In genomic region chr18:7000484-7001096, GRCh38 we compare ENCODE assay signal across 10 cellular contexts.
A peak's percentile ranks its signal among the peaks of the same experiment; 100 is the strongest.
DNase-seq lines count a peak whose midpoint lies in the region; ATAC-seq and TF ChIP-seq lines count a peak whose summit lies in the region.
"Had no signal": no experiment of that assay in that cellular context is flagged by ENCODE, and none has a peak within 500 bp of the region (broad histone marks: within the 10 kb centered on the region; RNA-seq: fewer than 3 reads in every experiment).

No MANE protein-coding gene starts in this region.

- no peak for ATAC-seq in GM21447 (IDR thresholded peaks at IDR 0.05; ENCODE audit: unreplicated experiment)

- H3K4me1 ChIP-seq in tibial nerve: peaks cover 0 to 3% (median 0%) of the 10 kb centered on the region in 4 donors

- no peaks in the 10 kb centered on the region for H3K27me3 ChIP-seq in tibial nerve

- TF ChIP-seq CTCF in tibial nerve (IDR thresholded peaks at IDR 0.05): peak in 3 of 5 experiments; percentile 14 to 31 (median 15)

- DNase-seq in NCI-H2081 (lab: John Stamatoyannopoulos, UW): peak; percentile 20 to 52
- no peak for DNase-seq in NCI-H2081 treated with DMSO at 0.1 percent for 48 hours (lab: John Stamatoyannopoulos, UW)
- DNase-seq in RPMI8226: peak; percentile 18
- DNase-seq in fibroblast of the conjunctiva (ENCODE audit: low read depth): peak; percentile 8
- no peak for DNase-seq in tibial nerve (ENCODE audit: low spot score in 2 of 2)
- DNase-seq in GF-D8 (lab: John Stamatoyannopoulos, UW): no peak
- DNase-seq in activated naive CD4-positive, alpha-beta T cell treated with Interleukin-2 at 50 U/mL for 16 hours: no peak
- DNase-seq: MV-4-11; stimulated activated CD4-positive, alpha-beta T cell treated with anti-CD3 and anti-CD28 coated beads, Interleukin-4, amount 100 ng/mL, for 24 hours had no signal

- no peak overlapping the region for H3K4me3 ChIP-seq in tibial nerve

- H3K36me3 ChIP-seq in tibial nerve: no peaks in the 10 kb centered on the region

- H3K27ac ChIP-seq in tibial nerve: no peak overlapping the region

- no peak for TF ChIP-seq POLR2A in tibial nerve (IDR thresholded peaks at IDR 0.05)

- WGBS in tibial nerve, 2 donors: 35 to 36% methylated on average over 9 of the region's 9 CpGs

- no peak for TF ChIP-seq EP300 in tibial nerve (IDR thresholded peaks at IDR 0.05)

- no peaks in the 10 kb centered on the region for H3K9me3 ChIP-seq in tibial nerve

Comparison
In these comparisons a context has a peak if more than half of its experiments do, and no peak if none do; other contexts are left out.
1. DNase-seq: peak in NCI-H2081 (2 of 2), RPMI8226 (single experiment) and fibroblast of the conjunctiva (single experiment); none in NCI-H2081 treated with DMSO at 0.1 percent for 48 hours (single experiment), tibial nerve (0 of 2), GF-D8 (single experiment) and activated naive CD4-positive, alpha-beta T cell treated with Interleukin-2 at 50 U/mL for 16 hours (single experiment).